ENCODE assay signal across 22 cellular contexts in the genomic region with DNA sequence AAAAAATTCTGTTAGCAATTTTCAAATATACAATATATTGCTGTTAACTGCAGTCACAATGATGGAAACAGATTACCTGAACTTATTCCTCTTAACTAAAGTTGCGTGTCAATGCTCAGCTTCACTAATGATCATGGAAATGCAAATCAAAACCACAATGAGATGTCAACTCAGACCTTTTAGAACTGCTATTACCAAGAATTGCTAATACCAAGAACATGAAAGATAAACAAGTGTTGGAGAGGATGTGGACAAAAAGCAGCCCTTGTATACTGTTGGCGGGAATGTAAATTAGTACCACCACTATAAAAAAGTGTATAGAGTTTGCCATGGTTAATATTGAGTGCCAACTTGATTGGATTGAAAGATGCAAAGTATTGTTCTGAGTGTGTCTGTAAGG.
DNase-seq lines count a peak whose midpoint lies in the region; ATAC-seq and TF ChIP-seq lines count a peak whose summit lies in the region.
"Had no signal": no experiment of that assay in that cellular context is flagged by ENCODE, and none has a peak within 500 bp of the region (broad histone marks: within the 10 kb centered on the region; RNA-seq: fewer than 3 reads in every experiment).

No MANE protein-coding gene starts in this region.

- no peaks in the 10 kb centered on the region for H3K27me3 ChIP-seq in SU-DHL-6 (ENCODE audit: low read length)
- H3K27me3 ChIP-seq: SJSA1 had no signal

- TF ChIP-seq CTCF in SU-DHL-6 (IDR thresholded peaks at IDR 0.05; ENCODE audit: insufficient read depth, low read length, poor library complexity, severe bottlenecking): no peak

- H4K20me1 ChIP-seq in SU-DHL-6 (ENCODE audit: low read depth, low read length): no peaks in the 10 kb centered on the region

- H3K27ac ChIP-seq in SU-DHL-6 (ENCODE audit: low read depth, low read length): no peak overlapping the region
- H3K27ac ChIP-seq: SJSA1, thoracic aorta, VCaP had no signal

- H3K9me3 ChIP-seq in SU-DHL-6 (ENCODE audit: insufficient read depth, low read length): no peaks in the 10 kb centered on the region
- H3K9me3 ChIP-seq: SJSA1, thoracic aorta had no signal

- H3K4me3 ChIP-seq in SU-DHL-6 (ENCODE audit: insufficient read depth, low read length, poor library complexity, severe bottlenecking): no peak overlapping the region
- H3K4me3 ChIP-seq: SJSA1, thoracic aorta had no signal

- no peaks in the 10 kb centered on the region for H3K36me3 ChIP-seq in SU-DHL-6 (ENCODE audit: low read length)
- H3K36me3 ChIP-seq: SJSA1, thoracic aorta had no signal

- no peak overlapping the region for H3K9ac ChIP-seq in SU-DHL-6 (ENCODE audit: low read length)

- peak overlapping the region; percentile 41 for H2AFZ ChIP-seq in SU-DHL-6 (ENCODE audit: low read depth, low read length, severe bottlenecking)

- H3F3A ChIP-seq in SU-DHL-6 (ENCODE audit: insufficient read depth): no peaks in the 10 kb centered on the region

- no peak for DNase-seq in SHP77 treated with DMSO at 0.1 percent for 48 hours (lab: John Stamatoyannopoulos, UW)
- DNase-seq: activated gamma-delta T cell treated with Interleukin-2 at 50 U/mL for 16 hours; C1 segment of cervical spinal cord; Kasumi-1; NCI-H1048; NCI-H1930; NCI-H2227 treated with DMSO at 0.1 percent for 48 hours; nephron progenitor cell; stimulated activated naive CD4-positive, alpha-beta T cell; T-helper 17 cell had no signal

- ATAC-seq in GM18868 (IDR thresholded peaks at IDR 0.05; ENCODE audit: unreplicated experiment) (peak; percentile 58), GM21576 (IDR thresholded peaks at IDR 0.05; ENCODE audit: unreplicated experiment) (peak; percentile 69), HG03095 (IDR thresholded peaks at IDR 0.05; ENCODE audit: unreplicated experiment) (peak; percentile 70), HG02840 (IDR thresholded peaks at IDR 0.05; ENCODE audit: low FRiP score, unreplicated experiment) (no peak), GM19395 (IDR thresholded peaks at IDR 0.05; ENCODE audit: unreplicated experiment) (no peak), GM21423 (IDR thresholded peaks at IDR 0.05; ENCODE audit: unreplicated experiment) (no peak)
- ATAC-seq: left lobe of liver, Panc1, T-helper 17 cell had no signal

- no peaks in the 10 kb centered on the region for H3K79me2 ChIP-seq in SU-DHL-6 (ENCODE audit: insufficient read depth, low read length)

- no peaks in the 10 kb centered on the region for H3K9me2 ChIP-seq in SU-DHL-6 (replicated peaks; ENCODE audit: insufficient read depth, low read length)

- H3K4me2 ChIP-seq in SU-DHL-6 (ENCODE audit: low read depth, low read length, poor library complexity, severe bottlenecking): no peak overlapping the region

Comparison
In these comparisons a context has a peak if more than half of its experiments do, and no peak if none do; other contexts are left out.
1. ATAC-seq: peak in GM18868 (single experiment), GM21576 (single experiment) and HG03095 (single experiment); none in HG02840 (single experiment), GM19395 (single experiment) and GM21423 (single experiment).